11 cellular contexts compared by ENCODE assay signal in the genomic region with DNA sequence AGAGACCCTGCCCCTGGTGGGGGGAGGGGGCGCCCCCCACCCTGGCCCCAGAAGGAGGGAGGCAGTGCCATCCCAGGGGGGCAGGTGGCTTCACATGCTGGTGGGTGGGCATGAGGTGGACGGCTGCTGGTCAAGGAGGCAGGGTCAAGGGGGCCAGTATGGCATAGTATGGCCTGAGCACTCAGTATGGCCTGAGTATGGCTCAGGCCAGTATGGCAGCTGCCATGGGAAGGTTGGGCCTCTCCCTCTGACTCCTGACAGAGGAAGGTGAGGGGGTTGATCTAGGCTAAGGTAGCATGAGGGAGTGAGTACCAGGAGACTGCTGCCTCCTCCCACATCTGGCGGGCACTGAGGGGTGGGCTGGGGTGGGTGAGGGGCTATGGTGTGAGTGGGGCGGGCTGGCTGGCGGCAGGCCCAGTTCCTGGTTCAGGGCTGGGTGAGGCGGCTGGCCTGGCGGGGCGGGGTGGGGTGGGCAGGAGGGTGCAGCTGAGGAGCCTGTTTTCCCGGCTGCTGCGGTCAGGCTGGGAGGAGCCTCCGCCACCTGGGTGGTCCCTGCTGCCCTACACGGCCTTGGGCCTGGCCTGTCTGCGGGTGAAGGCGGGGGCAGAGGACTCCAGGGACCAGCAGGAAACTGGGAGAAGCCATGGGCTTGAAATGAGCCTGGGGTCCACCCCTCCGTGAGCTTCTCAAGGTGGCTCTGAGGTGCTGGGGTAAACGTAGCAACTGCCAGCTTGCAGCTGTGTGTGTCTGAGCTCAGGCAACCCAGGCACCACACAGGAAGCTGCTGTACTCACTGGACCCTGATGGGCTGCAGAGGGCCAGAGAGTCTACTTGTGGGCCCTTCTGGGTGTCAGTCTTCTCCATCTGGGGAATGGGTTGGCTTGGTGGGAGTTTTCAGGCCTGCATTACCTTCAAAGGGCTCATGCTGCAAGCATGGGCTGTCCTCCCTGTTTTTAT. TPM values are rescaled to one million over a fixed set of nuclear protein-coding genes. Genes with fewer than 3 reads are reported as not detected.
A peak's percentile ranks its signal among the peaks of the same experiment; 100 is the strongest.
DNase-seq lines count a peak whose midpoint lies in the region; ATAC-seq and TF ChIP-seq lines count a peak whose summit lies in the region.
"Had no signal": no experiment of that assay in that cellular context is flagged by ENCODE, and none has a peak within 500 bp of the region (broad histone marks: within the 10 kb centered on the region; RNA-seq: fewer than 3 reads in every experiment).

No MANE protein-coding gene starts in this region.

- H3K4me3 Mint-ChIP-seq in naive thymus-derived CD4-positive, alpha-beta T cell: peak overlapping the region in 3 of 10 donors; percentile 45 to 55 (median 46)
- H3K4me3 Mint-ChIP-seq: activated T-cell treated with anti-CD3 and anti-CD28 coated beads, Interleukin-2, amount 50 U/mL, for 72 hours had no signal

- CTCF ChIA-PET in naive thymus-derived CD4-positive, alpha-beta T cell (lab: Charles Lee): interaction anchor here (0.6 kb wide), 1 partner anchor 47 kb away, joined by 3 read pairs; no protein-coding TSS in a partner anchor

- H3K9me3 ChIP-seq in heart right ventricle (no peaks in the 10 kb centered on the region), vagina (no peaks in the 10 kb centered on the region)
- H3K9me3 ChIP-seq in naive thymus-derived CD4-positive, alpha-beta T cell (ENCODE audit: control insufficient read depth in 2 of 3, low read length in 3 of 3): no peaks in the 10 kb centered on the region

- peaks cover 0 to 5% (median 0%) of the 10 kb centered on the region in 5 donors for H3K27me3 Mint-ChIP-seq in naive thymus-derived CD4-positive, alpha-beta T cell

- DNase-seq in heart right ventricle (no peak), Right ventricle myocardium inferior (ENCODE audit: missing footprints) (no peak), epithelial cell of prostate (ENCODE audit: low read depth, low spot score) (no peak), vagina (ENCODE audit: extremely low spot score in 2 of 2) (no peak), AG08395 (ENCODE audit: low spot score) (no peak), globus pallidus (ENCODE audit: low spot score) (no peak)
- DNase-seq in naive thymus-derived CD4-positive, alpha-beta T cell: no peak
- DNase-seq: activated T-cell treated with anti-CD3 and anti-CD28 coated beads, Interleukin-2, amount 50 U/mL, for 72 hours; NK-92 treated with Interleukin-12 subunit alpha and Interleukin-12 subunit beta, amount 100 ng/mL, for 24 hours had no signal

- H3K9me3 Mint-ChIP-seq in naive thymus-derived CD4-positive, alpha-beta T cell: no peaks in the 10 kb centered on the region
- H3K9me3 Mint-ChIP-seq: activated T-cell treated with anti-CD3 and anti-CD28 coated beads, Interleukin-2, amount 50 U/mL, for 72 hours had no signal

- H3K27ac ChIP-seq in heart right ventricle: peak overlapping the region in 9 of 10 donors; percentile 9 to 79 (median 62)
- H3K27ac ChIP-seq in epithelial cell of prostate: peak overlapping the region; percentile 82
- H3K27ac ChIP-seq in naive thymus-derived CD4-positive, alpha-beta T cell (ENCODE audit: low read depth, low read length): peak overlapping the region; percentile 31
- H3K27ac ChIP-seq in vagina: peak overlapping the region; percentile 95
- H3K27ac ChIP-seq: HL-60 had no signal

- TF ChIP-seq CTCF in heart right ventricle (IDR thresholded peaks at IDR 0.05) (no peak), vagina (IDR thresholded peaks at IDR 0.05) (no peak)

- H3K27me3 ChIP-seq in heart right ventricle (no peaks in the 10 kb centered on the region), vagina (no peaks in the 10 kb centered on the region)
- no peaks in the 10 kb centered on the region for H3K27me3 ChIP-seq in naive thymus-derived CD4-positive, alpha-beta T cell (ENCODE audit: control insufficient read depth in 2 of 2, insufficient read depth in 2 of 2, low read length in 2 of 2)

- H3K4me3 ChIP-seq in heart right ventricle (no peak overlapping the region), vagina (no peak overlapping the region)
- H3K4me3 ChIP-seq in naive thymus-derived CD4-positive, alpha-beta T cell (ENCODE audit: low read length): no peak overlapping the region

- no peak for TF ChIP-seq POLR2A in vagina (IDR thresholded peaks at IDR 0.05)

- peaks cover 22 to 47% (median 39%) of the 10 kb centered on the region in 7 donors for H3K4me1 Mint-ChIP-seq in naive thymus-derived CD4-positive, alpha-beta T cell

- H3K36me3 Mint-ChIP-seq in naive thymus-derived CD4-positive, alpha-beta T cell: no peaks in the 10 kb centered on the region

- H3K36me3 ChIP-seq in heart right ventricle (no peaks in the 10 kb centered on the region), vagina (no peaks in the 10 kb centered on the region)
- H3K36me3 ChIP-seq in naive thymus-derived CD4-positive, alpha-beta T cell (ENCODE audit: control insufficient read depth in 2 of 3, insufficient read depth in 3 of 3, low read length in 3 of 3): no peaks in the 10 kb centered on the region

- intact Hi-C loops in heart right ventricle (cut with DNase I): no loop called here
- intact Hi-C loops in Right ventricle myocardium inferior (cut with DNase I): no loop called here
- intact Hi-C loops in naive thymus-derived CD4-positive, alpha-beta T cell (cut with micrococcal nuclease): no loop called here
- intact Hi-C loops in vagina (cut with DNase I): no loop called here

- POLR2A ChIA-PET in naive thymus-derived CD4-positive, alpha-beta T cell (lab: Charles Lee): interaction anchor here (1.1 to 1.4 kb wide), 3 partner anchors 11 to 17 kb away, joined by 3 to 8 read pairs (median 3); no protein-coding TSS in a partner anchor

- peak in 4 of 8 donors; percentile 1 to 24 (median 12) for ATAC-seq in heart right ventricle
- ATAC-seq in Right ventricle myocardium inferior: no peak
- ATAC-seq in naive thymus-derived CD4-positive, alpha-beta T cell: no peak
- no peak for ATAC-seq in GM19397 (IDR thresholded peaks at IDR 0.05; ENCODE audit: unreplicated experiment)

- peaks cover 22 to 79% (median 72%) of the 10 kb centered on the region in 9 donors for H3K4me1 ChIP-seq in heart right ventricle
- peaks cover 0 to 12% of the 10 kb centered on the region in 2 donors for H3K4me1 ChIP-seq in naive thymus-derived CD4-positive, alpha-beta T cell (ENCODE audit: control insufficient read depth in 2 of 2, insufficient read depth in 2 of 2, low read length in 2 of 2)
- peaks cover 69% of the 10 kb centered on the region for H3K4me1 ChIP-seq in vagina

- WGBS in heart right ventricle, 2 donors: 60 to 63% methylated on average over 16 of the region's 16 CpGs

- H3K27ac Mint-ChIP-seq in naive thymus-derived CD4-positive, alpha-beta T cell: peak overlapping the region in 7 of 9 donors; percentile 16 to 87 (median 46)

RNA-seq across cellular contexts. Expression of a gene that starts 57.0 kb away (rescaled TPM):
- 10 to 100 TPM; 15.8 to 32.0 (median 20.9) TPM for total RNA-seq in heart right ventricle
- polyA plus RNA-seq in heart right ventricle: 10 to 100 TPM; 13.8 to 17.5 TPM
- 31.9 TPM for total RNA-seq in Right ventricle myocardium inferior
- total RNA-seq in naive thymus-derived CD4-positive, alpha-beta T cell: 10 to 100 TPM; 20.1 to 46.2 (median 23.6) TPM
- 1 to 10 TPM; 2.0 to 4.0 TPM for polyA plus RNA-seq in naive thymus-derived CD4-positive, alpha-beta T cell
- 29.2 TPM for total RNA-seq in vagina

Comparison
In these comparisons a context has a peak if more than half of its experiments do, and no peak if none do; other contexts are left out.
1. H3K27ac ChIP-seq: peak in every context shown above with its lines; median percentile 95 in vagina; 82 in epithelial cell of prostate; 62 in heart right ventricle; 31 in naive thymus-derived CD4-positive, alpha-beta T cell.